ENCODE assay signal across 1 cellular context in genomic region chr19:38557205-38557799, GRCh38.
A peak's percentile ranks its signal among the peaks of the same experiment; 100 is the strongest.
TF ChIP-seq lines count a peak whose summit lies in the region.

No MANE protein-coding gene starts in this region.

TF ChIP-seq in K562, 482 proteins besides CTCF, POLR2A, EP300 and RAD21 (continued from another document):
- no peak for TF ChIP-seq BCLAF1 (IDR thresholded peaks at IDR 0.05; ENCODE audit: borderline replicate concordance in 1 of 2, control insufficient read depth in 1 of 2, low read depth in 2 of 2, low read length in 1 of 2)
- TF ChIP-seq POLR3A (IDR thresholded peaks at IDR 0.05; ENCODE audit: borderline replicate concordance, extremely low read depth, insufficient read depth, insufficient read length) = no peak
- no peak for TF ChIP-seq FOXK1 (CRISPR knock-in tag; IDR thresholded peaks at IDR 0.05; ENCODE audit: borderline replicate concordance)
- TF ChIP-seq MAX (CRISPR knock-in tag; IDR thresholded peaks at IDR 0.05) = peak; percentile 72
